In the genomic region with DNA sequence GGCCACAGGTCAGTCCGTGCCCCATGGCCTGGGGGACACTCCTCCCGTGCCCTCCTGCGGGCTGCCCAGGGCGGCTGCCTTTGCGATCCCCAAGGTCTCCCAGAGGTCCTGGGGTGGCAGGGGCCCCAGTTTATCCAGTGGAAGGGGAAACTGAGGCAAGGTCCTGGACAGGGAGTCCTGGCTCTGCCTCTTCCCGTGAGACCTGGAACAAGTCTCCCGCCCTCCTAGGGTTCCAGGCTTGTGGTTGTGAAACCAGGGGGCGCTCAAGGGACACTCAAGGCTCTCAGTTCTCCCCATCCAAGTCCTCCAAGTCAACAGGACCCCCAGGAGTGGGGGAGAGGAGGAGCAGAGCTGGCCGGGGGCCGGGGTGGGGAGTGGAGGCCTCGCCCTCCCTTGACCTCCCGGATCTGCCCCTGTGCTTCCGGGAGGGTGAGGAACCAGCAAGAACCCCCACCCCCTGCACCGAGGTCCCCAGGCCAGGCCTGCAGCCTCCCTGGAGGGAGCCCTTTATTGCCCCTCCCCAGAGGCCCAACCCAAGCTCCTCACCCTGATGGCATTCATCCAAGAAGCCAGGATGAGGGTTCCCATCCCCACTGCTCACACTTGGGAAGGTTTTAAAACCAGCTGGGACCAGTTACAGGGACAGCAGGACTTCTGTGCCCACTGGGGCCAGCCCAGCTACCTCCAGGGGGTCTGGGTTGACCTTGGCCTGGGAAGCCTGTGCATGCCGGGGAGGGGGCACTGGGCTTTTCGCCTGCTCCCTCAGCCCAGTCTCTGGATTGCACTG, we compare ENCODE assay signal across 8 cellular contexts. TPM values are rescaled to one million over a fixed set of nuclear protein-coding genes. Genes with fewer than 3 reads are reported as not detected.
DNase-seq lines count a peak whose midpoint lies in the region; ATAC-seq and TF ChIP-seq lines count a peak whose summit lies in the region.

No MANE protein-coding gene starts in this region.

- H4K20me1 ChIP-seq in OCI-LY7 (ENCODE audit: insufficient read depth, low read length), result no peaks in the 10 kb centered on the region

- H2AFZ ChIP-seq in OCI-LY7 (ENCODE audit: low read length), result no peak overlapping the region

- H3K4me2 ChIP-seq in OCI-LY7 (ENCODE audit: low read length), result no peak overlapping the region

- DNase-seq in AG04449 (ENCODE audit: low read depth, low spot score) (no peak), GM12864 (ENCODE audit: low read depth) (no peak), OCI-LY7 (ENCODE audit: low spot score) (peak; percentile 39), fibroblast of pulmonary artery (ENCODE audit: low read depth) (peak; percentile 31), gastrocnemius medialis (no peak), pons (ENCODE audit: low spot score) (no peak)
- no peak for DNase-seq in NK-92 treated with Interleukin-12 subunit alpha and Interleukin-12 subunit beta, amount 100 ng/mL, for 24 hours (lab: John Stamatoyannopoulos, UW)

- no peak for TF ChIP-seq POLR2A in gastrocnemius medialis (IDR thresholded peaks at IDR 0.05)

- no peaks in the 10 kb centered on the region for H3K79me2 ChIP-seq in OCI-LY7 (ENCODE audit: insufficient read depth, low read depth, low read length)

- no peak overlapping the region for H3K4me3 ChIP-seq in AG04449 (ENCODE audit: low read depth, low read length)
- no peak overlapping the region for H3K4me3 ChIP-seq in GM12864 (ENCODE audit: low read depth, low read length)
- H3K4me3 ChIP-seq in OCI-LY7 (ENCODE audit: low read depth, low read length, poor library complexity, severe bottlenecking), result no peak overlapping the region
- no peak overlapping the region for H3K4me3 ChIP-seq in fibroblast of pulmonary artery (replicated peaks; ENCODE audit: low read depth, low read length)
- H3K4me3 ChIP-seq in gastrocnemius medialis, result no peak overlapping the region

- no peaks in the 10 kb centered on the region for H3K9me2 ChIP-seq in OCI-LY7 (ENCODE audit: insufficient read depth, low read length)

- H3K27ac ChIP-seq in OCI-LY7 (ENCODE audit: low read depth, low read length, poor library complexity, severe bottlenecking) (no peak overlapping the region), gastrocnemius medialis (no peak overlapping the region)

- H3K9me3 ChIP-seq in OCI-LY7 (ENCODE audit: low read length) (no peaks in the 10 kb centered on the region), gastrocnemius medialis (no peaks in the 10 kb centered on the region)

- BruUV-seq in OCI-LY7 (replicated peaks; lab: Mats Ljungman, UMichigan), result no TSS peak

- ATAC-seq in gastrocnemius medialis (no peak), HG02884 (IDR thresholded peaks at IDR 0.05; ENCODE audit: unreplicated experiment) (no peak)

- POLR2A ChIA-PET in AG04449 (lab: Yijun Ruan, JAX) (no interaction called here), OCI-LY7 (lab: Charles Lee) (no interaction called here)

- H3K27me3 ChIP-seq in gastrocnemius medialis, result peaks cover 45 to 54% (median 52%) of the 10 kb centered on the region in 3 donors

- TF ChIP-seq CTCF in AG04449 (IDR thresholded peaks at IDR 0.05; ENCODE audit: insufficient read depth, low read length, missing control alignments), result peak; percentile 30
- peak; percentile 35 for TF ChIP-seq CTCF in GM12864 (IDR thresholded peaks at IDR 0.05; ENCODE audit: low read depth, low read length, missing control alignments)
- peak; percentile 74 for TF ChIP-seq CTCF in OCI-LY7 (conservative IDR thresholded peaks at IDR 0.05; ENCODE audit: low read length)
- TF ChIP-seq CTCF in fibroblast of pulmonary artery (IDR thresholded peaks at IDR 0.05; ENCODE audit: low read length, missing control alignments), result peak; percentile 36
- no peak for TF ChIP-seq CTCF in gastrocnemius medialis (IDR thresholded peaks at IDR 0.05 in 4 of 5, conservative IDR thresholded peaks at IDR 0.05 in 1 of 5)

- intact Hi-C loops in OCI-LY7 (cut with micrococcal nuclease; ENCODE audit: unreplicated experiment) (no loop called here), gastrocnemius medialis (cut with DNase I; ENCODE audit: low total_unique reads) (no loop called here)

- no peaks in the 10 kb centered on the region for H3K4me1 ChIP-seq in OCI-LY7 (ENCODE audit: insufficient read depth, low read length, poor library complexity, severe bottlenecking)
- no peaks in the 10 kb centered on the region for H3K4me1 ChIP-seq in gastrocnemius medialis

- CTCF ChIA-PET in AG04449 (lab: Yijun Ruan, JAX), result no interaction called here
- CTCF ChIA-PET in OCI-LY7 (lab: Charles Lee; ENCODE audit: unreplicated experiment), result no interaction called here

- in situ Hi-C loops in gastrocnemius medialis (cut with MboI; ENCODE audit: low sequenced_read_pairs in 4 of 4), result no loop called here

- H3K36me3 ChIP-seq in OCI-LY7 (ENCODE audit: insufficient read depth, low read length) (no peaks in the 10 kb centered on the region), gastrocnemius medialis (no peaks in the 10 kb centered on the region)

RNA-seq across cellular contexts. Expression of a gene that starts 24.7 kb away (rescaled TPM):
- total RNA-seq in OCI-LY7 (2014; rRNA removed; shearing (Covaris generic)), result 38.4 and 51.0 TPM in 2 replicates
- total RNA-seq in OCI-LY7 (2022), result 50.5 and 53.8 TPM in 2 replicates
- total RNA-seq in gastrocnemius medialis, result 10 to 100 TPM; 25.7 to 46.9 (median 41.5) TPM

RNA-seq across cellular contexts. Expression of a gene that starts 48.3 kb away (rescaled TPM):
- 0.21 and 0.38 TPM in 2 replicates for total RNA-seq in OCI-LY7 (2014; rRNA removed; shearing (Covaris generic))
- total RNA-seq in OCI-LY7 (2022) (0.63 and 0.72 TPM in 2 replicates), gastrocnemius medialis (10 to 100 TPM; 26.0 to 51.7 (median 43.5) TPM)

Comparison
In these comparisons a context has a peak if more than half of its experiments do, and no peak if none do; other contexts are left out.
1. DNase-seq: peak in OCI-LY7 (single experiment) and fibroblast of pulmonary artery (single experiment); none in AG04449 (single experiment), GM12864 (single experiment), gastrocnemius medialis (0 of 2), NK-92 treated with Interleukin-12 subunit alpha and Interleukin-12 subunit beta, amount 100 ng/mL, for 24 hours (single experiment) and pons (single experiment).
2. CTCF ChIP-seq: peak in AG04449 (single experiment), GM12864 (single experiment), OCI-LY7 (single experiment) and fibroblast of pulmonary artery (single experiment); none in gastrocnemius medialis (0 of 5).
3. RNA of a gene that starts 48.3 kb away (total RNA-seq): 26.0 to 51.7 TPM in gastrocnemius medialis; 0.21 to 0.72 TPM in OCI-LY7; every median in the first group is over 10 times any median in the second.